ENCODE assay signal across 25 cellular contexts in the genomic region with DNA sequence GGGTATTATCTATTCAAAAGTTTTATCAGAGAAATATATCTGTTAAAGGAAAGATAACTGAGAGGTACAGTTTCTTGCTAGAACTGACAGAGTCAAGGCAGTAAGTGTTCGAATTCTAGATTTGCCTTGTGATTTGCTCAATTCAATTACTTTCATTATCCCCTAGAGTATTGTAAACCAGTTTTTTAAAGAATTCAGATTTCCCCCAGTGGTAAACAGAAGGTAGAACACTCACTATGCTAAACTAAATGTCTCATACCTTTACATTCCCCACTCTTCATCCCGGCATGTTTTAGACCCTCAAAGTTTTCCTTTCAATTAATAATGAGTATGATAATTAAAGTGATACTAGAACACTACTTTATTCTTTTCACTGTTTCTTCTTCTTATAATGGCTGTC.
"Had no signal": no experiment of that assay in that cellular context is flagged by ENCODE, and none has a peak within 500 bp of the region (broad histone marks: within the 10 kb centered on the region; RNA-seq: fewer than 3 reads in every experiment).

No MANE protein-coding gene starts in this region.

- H3K4me3 Mint-ChIP-seq: activated CD4-positive, alpha-beta memory T cell treated with anti-CD3 and anti-CD28 coated beads, Interleukin-2, amount 10 ng/mL, durations not matched to agents 7 days and 5 days; activated naive CD4-positive, alpha-beta T cell treated with anti-CD3 and anti-CD28 coated beads, Interleukin-2, amount 50 U/mL, for 24 hours; activated T-helper 1 cell treated with anti-CD3 and anti-CD28 coated beads, Interleukin-12 subunit alpha, Interleukin-12 subunit beta, Interleukin-2, Interleukin-4 antibody, amounts not matched to agents 30 ng/mL and 10 ng/mL and 1 ng/mL, durations not matched to agents 14 hours and 24 hours and 36 hours; brain; naive B cell; neural crest cell; stimulated activated effector memory CD8-positive, alpha-beta T cell treated with anti-CD3 and anti-CD28 coated beads, Interleukin-12 subunit alpha, Interleukin-12 subunit beta, amount 100 ng/mL, for 72 hours had no signal

- H3K4me1 Mint-ChIP-seq: activated naive CD4-positive, alpha-beta T cell treated with anti-CD3 and anti-CD28 coated beads, Interleukin-2, amount 50 U/mL, for 24 hours; brain; neural crest cell had no signal

- H3K9me3 ChIP-seq: lower lobe of right lung, stomach, suprapubic skin, tibial nerve, vagina had no signal

- DNase-seq: activated CD4-positive, alpha-beta memory T cell treated with anti-CD3 and anti-CD28 coated beads, Interleukin-2, amount 10 ng/mL, durations not matched to agents 7 days and 5 days; activated CD4-positive, alpha-beta T cell treated with anti-CD3 and anti-CD28 coated beads for 48 hours; activated gamma-delta T cell; aorta; erythroblast; foreskin fibroblast; kidney; lower lobe of right lung; mesendoderm; naive B cell; occipital lobe; posterior cingulate gyrus; small intestine; stimulated activated CD4-positive, alpha-beta T cell treated with anti-CD3 and anti-CD28 coated beads, Interleukin-2, amount 100 ng/mL, for 24 hours; stomach had no signal

- H3K4me3 ChIP-seq: lower lobe of right lung, stomach, suprapubic skin, tibial nerve, vagina had no signal

- H3K27me3 ChIP-seq: stomach, suprapubic skin, tibial nerve, vagina had no signal

- FAIRE-seq: endometrium had no signal

- H3K27ac Mint-ChIP-seq: activated CD4-positive, alpha-beta memory T cell treated with anti-CD3 and anti-CD28 coated beads, Interleukin-2, amount 10 ng/mL, durations not matched to agents 7 days and 5 days; activated naive CD4-positive, alpha-beta T cell treated with anti-CD3 and anti-CD28 coated beads, Interleukin-2, amount 50 U/mL, for 24 hours; activated T-helper 1 cell treated with anti-CD3 and anti-CD28 coated beads, Interleukin-12 subunit alpha, Interleukin-12 subunit beta, Interleukin-2, Interleukin-4 antibody, amounts not matched to agents 30 ng/mL and 10 ng/mL and 1 ng/mL, durations not matched to agents 14 hours and 24 hours and 36 hours; brain; stimulated activated effector memory CD8-positive, alpha-beta T cell treated with anti-CD3 and anti-CD28 coated beads, Interleukin-12 subunit alpha, Interleukin-12 subunit beta, amount 100 ng/mL, for 72 hours had no signal

- H3K27ac ChIP-seq: lower lobe of right lung, stomach, suprapubic skin, tibial nerve, vagina had no signal

- H3K27me3 Mint-ChIP-seq: activated CD4-positive, alpha-beta memory T cell treated with anti-CD3 and anti-CD28 coated beads, Interleukin-2, amount 10 ng/mL, durations not matched to agents 7 days and 5 days; activated naive CD4-positive, alpha-beta T cell treated with anti-CD3 and anti-CD28 coated beads, Interleukin-2, amount 50 U/mL, for 24 hours; brain; naive B cell had no signal

- H3K4me1 ChIP-seq: lower lobe of right lung, stomach, suprapubic skin, tibial nerve, vagina had no signal

- ATAC-seq: lower lobe of right lung; sciatic nerve; stimulated activated effector memory CD8-positive, alpha-beta T cell treated with anti-CD3 and anti-CD28 coated beads, Interleukin-12 subunit alpha, Interleukin-12 subunit beta, amount 100 ng/mL, for 72 hours had no signal

- H3K9me3 Mint-ChIP-seq: activated CD4-positive, alpha-beta memory T cell treated with anti-CD3 and anti-CD28 coated beads, Interleukin-2, amount 10 ng/mL, durations not matched to agents 7 days and 5 days; activated naive CD4-positive, alpha-beta T cell treated with anti-CD3 and anti-CD28 coated beads, Interleukin-2, amount 50 U/mL, for 24 hours; activated T-helper 1 cell treated with anti-CD3 and anti-CD28 coated beads, Interleukin-12 subunit alpha, Interleukin-12 subunit beta, Interleukin-2, Interleukin-4 antibody, amounts not matched to agents 30 ng/mL and 10 ng/mL and 1 ng/mL, durations not matched to agents 14 hours and 24 hours and 36 hours; brain; naive B cell; stimulated activated effector memory CD8-positive, alpha-beta T cell treated with anti-CD3 and anti-CD28 coated beads, Interleukin-12 subunit alpha, Interleukin-12 subunit beta, amount 100 ng/mL, for 72 hours had no signal
